In the genomic region with DNA sequence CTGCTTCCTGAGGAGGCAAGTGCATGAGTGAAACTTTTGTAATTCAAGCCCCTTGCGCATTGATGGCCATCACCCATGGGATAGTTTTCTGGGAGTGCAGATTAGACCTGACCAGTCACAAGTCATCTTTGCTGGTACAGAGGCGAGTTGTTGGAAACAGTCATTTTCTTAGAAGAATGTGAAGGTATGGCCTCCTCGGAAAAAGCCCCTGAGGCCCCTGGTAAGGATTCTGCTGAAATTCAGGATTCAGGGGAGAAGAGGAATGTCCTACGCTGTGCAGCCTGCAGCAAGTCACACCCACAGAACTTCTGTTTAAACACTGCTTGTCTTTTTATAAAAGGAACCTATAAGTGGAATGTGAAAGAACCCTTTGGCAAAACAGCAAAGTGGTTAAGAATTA, we compare ENCODE assay signal across 17 cellular contexts. TPM values are rescaled to one million over a fixed set of nuclear protein-coding genes. Genes with fewer than 3 reads are reported as not detected.
DNase-seq lines count a peak whose midpoint lies in the region; ATAC-seq and TF ChIP-seq lines count a peak whose summit lies in the region.
"Had no signal": no experiment of that assay in that cellular context is flagged by ENCODE, and none has a peak within 500 bp of the region (broad histone marks: within the 10 kb centered on the region; RNA-seq: fewer than 3 reads in every experiment).

No MANE protein-coding gene starts in this region.

- no peak overlapping the region for H3K27ac Mint-ChIP-seq in activated CD8-positive, alpha-beta T cell treated with anti-CD3 and anti-CD28 coated beads, Interleukin-2, amount 10 ng/mL, durations not matched to agents 7 days and 5 days
- H3K27ac Mint-ChIP-seq: CD4-positive, alpha-beta memory T cell had no signal

- H3K4ac ChIP-seq in trophoblast cell (ENCODE audit: low read depth, low read length) = no peak overlapping the region

- no peak overlapping the region for H3K14ac ChIP-seq in trophoblast cell (ENCODE audit: low read length)

- H3K4me1 Mint-ChIP-seq in activated CD8-positive, alpha-beta T cell treated with anti-CD3 and anti-CD28 coated beads, Interleukin-2, amount 10 ng/mL, durations not matched to agents 7 days and 5 days (ENCODE audit: low read depth) = no peaks in the 10 kb centered on the region
- H3K4me1 Mint-ChIP-seq: CD4-positive, alpha-beta memory T cell had no signal

- H3K79me2 ChIP-seq in trophoblast cell (ENCODE audit: control insufficient read depth, insufficient read depth, low read length, poor library complexity) = no peaks in the 10 kb centered on the region

- H2BK12ac ChIP-seq in trophoblast cell (ENCODE audit: low read length) = no peak overlapping the region

- H3K9me3 ChIP-seq in gastroesophageal sphincter (no peaks in the 10 kb centered on the region), trophoblast cell (ENCODE audit: insufficient read depth, low read depth, low read length) (no peaks in the 10 kb centered on the region)
- H3K9me3 ChIP-seq: BE2C, HAP-1 had no signal

- H3K36me3 ChIP-seq in gastroesophageal sphincter (no peaks in the 10 kb centered on the region), trophoblast cell (ENCODE audit: control insufficient read depth in 1 of 2, insufficient read depth in 2 of 2, low read length in 2 of 2) (no peaks in the 10 kb centered on the region)
- H3K36me3 ChIP-seq: BE2C, HAP-1 had no signal

- TF ChIP-seq POLR2A in gastroesophageal sphincter (IDR thresholded peaks at IDR 0.05) = no peak

- no peak for ATAC-seq in gastroesophageal sphincter
- no peak for ATAC-seq in activated CD8-positive, alpha-beta T cell treated with anti-CD3 and anti-CD28 coated beads, Interleukin-2, amount 10 ng/mL, durations not matched to agents 7 days and 5 days
- ATAC-seq: PC-3 had no signal

- H3K9ac ChIP-seq in trophoblast cell (ENCODE audit: low read length) = no peak overlapping the region

- H3K9me3 Mint-ChIP-seq in activated CD8-positive, alpha-beta T cell treated with anti-CD3 and anti-CD28 coated beads, Interleukin-2, amount 10 ng/mL, durations not matched to agents 7 days and 5 days (ENCODE audit: insufficient read depth) = no peaks in the 10 kb centered on the region
- H3K9me3 Mint-ChIP-seq: CD4-positive, alpha-beta memory T cell had no signal

- H4K91ac ChIP-seq in trophoblast cell (ENCODE audit: low read depth, low read length) = no peak overlapping the region

- no peak for TF ChIP-seq EP300 in gastroesophageal sphincter (IDR thresholded peaks at IDR 0.05)

- no peak for TF ChIP-seq CTCF in gastroesophageal sphincter (IDR thresholded peaks at IDR 0.05)

- POLR2A ChIA-PET in activated CD8-positive, alpha-beta T cell treated with anti-CD3 and anti-CD28 coated beads, Interleukin-2, amount 10 ng/mL, durations not matched to agents 7 days and 5 days (lab: Charles Lee) = no interaction called here

- H3K36me3 Mint-ChIP-seq in activated CD8-positive, alpha-beta T cell treated with anti-CD3 and anti-CD28 coated beads, Interleukin-2, amount 10 ng/mL, durations not matched to agents 7 days and 5 days (ENCODE audit: low read depth) = no peaks in the 10 kb centered on the region
- H3K36me3 Mint-ChIP-seq: CD4-positive, alpha-beta memory T cell had no signal

- no peak overlapping the region for H2BK5ac ChIP-seq in trophoblast cell (ENCODE audit: low read depth, low read length, poor library complexity)

- H4K8ac ChIP-seq in trophoblast cell (ENCODE audit: low read depth, low read length) = no peak overlapping the region

- no peak overlapping the region for H3K4me2 ChIP-seq in trophoblast cell (ENCODE audit: low read length)

- DNase-seq in NCI-H2227 (lab: John Stamatoyannopoulos, UW; ENCODE audit: unreplicated experiment) = peak; percentile 52
- DNase-seq in NCI-H2227 treated with DMSO at 0.1 percent for 48 hours (lab: John Stamatoyannopoulos, UW) = no peak
- no peak for DNase-seq in trophoblast cell
- no peak for DNase-seq in NCI-H1694 treated with DMSO at 0.1 percent for 48 hours (lab: John Stamatoyannopoulos, UW)
- no peak for DNase-seq in NCI-H226
- DNase-seq in NCI-H510A treated with DMSO at 0.1 percent for 48 hours (lab: John Stamatoyannopoulos, UW) = no peak
- no peak for DNase-seq in activated CD8-positive, alpha-beta T cell treated with anti-CD3 and anti-CD28 coated beads, Interleukin-2, amount 10 ng/mL, durations not matched to agents 7 days and 5 days
- DNase-seq: BE2C; CD4-positive, alpha-beta memory T cell; NCI-H1930; NCI-H774; PC-3 had no signal

- H3K4me1 ChIP-seq in gastroesophageal sphincter (peaks cover 7 to 32% (median 9%) of the 10 kb centered on the region in 3 donors), trophoblast cell (ENCODE audit: control insufficient read depth in 1 of 2, insufficient read depth in 2 of 2, low read length in 2 of 2) (peaks cover 8 to 11% of the 10 kb centered on the region in 2 experiments)
- H3K4me1 ChIP-seq: BE2C had no signal

- peak overlapping the region; percentile 39 to 71 (median 63) for H3K27ac ChIP-seq in gastroesophageal sphincter
- no peak overlapping the region for H3K27ac ChIP-seq in trophoblast cell (ENCODE audit: low read depth, low read length)
- H3K27ac ChIP-seq: 22Rv1, HL-60, RWPE1 had no signal

- no peak overlapping the region for H3K18ac ChIP-seq in trophoblast cell (ENCODE audit: low read length)

- H4K12ac ChIP-seq in trophoblast cell (ENCODE audit: low read depth, low read length) = no peak overlapping the region

- CTCF ChIA-PET in activated CD8-positive, alpha-beta T cell treated with anti-CD3 and anti-CD28 coated beads, Interleukin-2, amount 10 ng/mL, durations not matched to agents 7 days and 5 days (lab: Charles Lee) = no interaction called here

- H3K23ac ChIP-seq in trophoblast cell (ENCODE audit: low read length) = peak overlapping the region; percentile 21

- H3K27me3 Mint-ChIP-seq in activated CD8-positive, alpha-beta T cell treated with anti-CD3 and anti-CD28 coated beads, Interleukin-2, amount 10 ng/mL, durations not matched to agents 7 days and 5 days (ENCODE audit: low read depth) = peaks cover 5% of the 10 kb centered on the region

- H2BK120ac ChIP-seq in trophoblast cell (ENCODE audit: insufficient read depth, low read length, poor library complexity) = no peak overlapping the region

- no peaks in the 10 kb centered on the region for H3K27me3 ChIP-seq in gastroesophageal sphincter
- no peaks in the 10 kb centered on the region for H3K27me3 ChIP-seq in trophoblast cell (ENCODE audit: insufficient read depth, low read length)

- no peak overlapping the region for H2AK5ac ChIP-seq in trophoblast cell (ENCODE audit: low read length)

- H3K4me3 ChIP-seq in gastroesophageal sphincter (no peak overlapping the region), trophoblast cell (ENCODE audit: low read depth, low read length) (no peak overlapping the region)
- H3K4me3 ChIP-seq: HAP-1 had no signal

- peaks cover 3% of the 10 kb centered on the region for H3K79me1 ChIP-seq in trophoblast cell (ENCODE audit: low read length)

- WGBS in gastroesophageal sphincter (ENCODE audit: low coverage in 1 of 2), 2 donors = 57 to 80% methylated on average over 2 to 4 of the region's 4 CpGs
- no CpG with 5 or more reads among the region's 4 CpGs for WGBS in trophoblast cell (ENCODE audit: extremely low coverage, insufficient coverage, insufficient read length)

- H2AFZ ChIP-seq in trophoblast cell (ENCODE audit: insufficient read depth, low read length, poor library complexity) = no peak overlapping the region

- H3K4me3 Mint-ChIP-seq in activated CD8-positive, alpha-beta T cell treated with anti-CD3 and anti-CD28 coated beads, Interleukin-2, amount 10 ng/mL, durations not matched to agents 7 days and 5 days = no peak overlapping the region
- H3K4me3 Mint-ChIP-seq: CD4-positive, alpha-beta memory T cell had no signal

RNA-seq across cellular contexts. Expression of gene SPART, which starts 11.0 kb away (rescaled TPM):
- 100 to 1,000 TPM; 113 to 173 (median 128) TPM for total RNA-seq in gastroesophageal sphincter
- polyA plus RNA-seq in trophoblast cell (2013) = 88.2 and 93.0 TPM in 2 replicates
- total RNA-seq in activated CD8-positive, alpha-beta T cell treated with anti-CD3 and anti-CD28 coated beads, Interleukin-2, amount 10 ng/mL, durations not matched to agents 7 days and 5 days = 10 to 100 TPM; 16.3 to 16.6 TPM

RNA-seq across cellular contexts. Expression of gene CCDC169, which starts 59.6 kb away (rescaled TPM):
- total RNA-seq in gastroesophageal sphincter = 1 to 10 TPM in 1 of 4 donors, under 1 TPM in 2, not detected in 1; 0.46 to 5.6 (median 0.94) TPM
- 2.9 and 3.9 TPM in 2 replicates for polyA plus RNA-seq in trophoblast cell (2013)
- not detected for total RNA-seq in activated CD8-positive, alpha-beta T cell treated with anti-CD3 and anti-CD28 coated beads, Interleukin-2, amount 10 ng/mL, durations not matched to agents 7 days and 5 days
- total RNA-seq: CD4-positive, alpha-beta memory T cell had no signal
- polyA plus RNA-seq: CD4-positive, alpha-beta memory T cell had no signal

Comparison
In these comparisons a context has a peak if more than half of its experiments do, and no peak if none do; other contexts are left out.
1. RNA of gene SPART, which starts 11.0 kb away (total RNA-seq): 113 to 173 TPM in gastroesophageal sphincter; 16.3 to 16.6 TPM in activated CD8-positive, alpha-beta T cell treated with anti-CD3 and anti-CD28 coated beads, Interleukin-2, amount 10 ng/mL, durations not matched to agents 7 days and 5 days; every median in the first group is over 4 times any median in the second.